Comparison of ENCODE assay signal across 13 cellular contexts in genomic region chr5:56692359-56693219, GRCh38.
DNase-seq lines count a peak whose midpoint lies in the region; ATAC-seq and TF ChIP-seq lines count a peak whose summit lies in the region.
"Had no signal": no experiment of that assay in that cellular context is flagged by ENCODE, and none has a peak within 500 bp of the region (broad histone marks: within the 10 kb centered on the region; RNA-seq: fewer than 3 reads in every experiment).

No MANE protein-coding gene starts in this region.

- H3K9me3 ChIP-seq in CD4-positive, alpha-beta T cell (ENCODE audit: control insufficient read depth, low read length), result no peaks in the 10 kb centered on the region

- intact Hi-C loops in CD4-positive, alpha-beta T cell (cut with DNase I, micrococcal nuclease), result loop anchor here in 1 of 2 experiments (5.0 to 10.0 kb wide), 3 partner anchors 58 to 218 kb away; partner anchors contain the start of gene MAP3K1
- intact Hi-C loops in activated T-helper 2 cell treated with anti-CD3 and anti-CD28 coated beads, Interferon-gamma antibody, Interleukin-2, Interleukin-4, amounts not matched to agents 10 μg/mL and 5 μg/mL and 100 μg/mL, durations not matched to agents 14 hours and 24 hours and 36 hours (cut with micrococcal nuclease), result loop anchor here (1.0 to 5.0 kb wide), 8 partner anchors 18 to 480 kb away; partner anchors contain the start of genes GPBP1 and MAP3K1

- POLR2A ChIA-PET in CD4-positive, alpha-beta T cell (lab: Charles Lee), result interaction anchor here (1.0 to 2.0 kb wide), 5 partner anchors 8 to 212 kb away, joined by 4 to 9 read pairs (median 5); no protein-coding TSS in a partner anchor

- no peak for DNase-seq in CD4-positive, alpha-beta T cell
- DNase-seq in activated T-helper 2 cell treated with anti-CD3 and anti-CD28 coated beads, Interferon-gamma antibody, Interleukin-2, Interleukin-4, amounts not matched to agents 10 μg/mL and 5 μg/mL and 100 μg/mL, durations not matched to agents 14 hours and 24 hours and 36 hours (ENCODE audit: low spot score), result no peak
- DNase-seq in iPS-NIHi11 (ENCODE audit: low spot score) (no peak), globus pallidus (ENCODE audit: low spot score) (no peak), NCI-H2196 treated with DMSO at 0.1 percent for 48 hours (lab: John Stamatoyannopoulos, UW; ENCODE audit: unreplicated experiment) (no peak), UCSD-AML1 (lab: John Stamatoyannopoulos, UW; ENCODE audit: unreplicated experiment) (no peak)
- DNase-seq: mesenchymal stem cell, NCI-H226 had no signal

- peaks cover 6% of the 10 kb centered on the region for H3K36me3 Mint-ChIP-seq in CD4-positive, alpha-beta T cell (ENCODE audit: low read depth)
- peaks cover 17% of the 10 kb centered on the region for H3K36me3 Mint-ChIP-seq in activated T-helper 2 cell treated with anti-CD3 and anti-CD28 coated beads, Interferon-gamma antibody, Interleukin-2, Interleukin-4, amounts not matched to agents 10 μg/mL and 5 μg/mL and 100 μg/mL, durations not matched to agents 14 hours and 24 hours and 36 hours (ENCODE audit: low read depth)

- ATAC-seq in CD4-positive, alpha-beta T cell (ENCODE audit: poor library complexity), result peak; percentile 51
- peak; percentile 63 for ATAC-seq in GM18520 (IDR thresholded peaks at IDR 0.05; ENCODE audit: unreplicated experiment)
- peak; percentile 62 for ATAC-seq in HG03159 (IDR thresholded peaks at IDR 0.05; ENCODE audit: unreplicated experiment)

- H3K27me3 ChIP-seq in CD4-positive, alpha-beta T cell (ENCODE audit: control insufficient read depth, insufficient read depth, low read length), result no peaks in the 10 kb centered on the region

- H3K27me3 Mint-ChIP-seq in CD4-positive, alpha-beta T cell, result no peaks in the 10 kb centered on the region
- no peaks in the 10 kb centered on the region for H3K27me3 Mint-ChIP-seq in activated T-helper 2 cell treated with anti-CD3 and anti-CD28 coated beads, Interferon-gamma antibody, Interleukin-2, Interleukin-4, amounts not matched to agents 10 μg/mL and 5 μg/mL and 100 μg/mL, durations not matched to agents 14 hours and 24 hours and 36 hours (ENCODE audit: low read depth)

- no peaks in the 10 kb centered on the region for H3K9me3 Mint-ChIP-seq in CD4-positive, alpha-beta T cell
- no peaks in the 10 kb centered on the region for H3K9me3 Mint-ChIP-seq in activated T-helper 2 cell treated with anti-CD3 and anti-CD28 coated beads, Interferon-gamma antibody, Interleukin-2, Interleukin-4, amounts not matched to agents 10 μg/mL and 5 μg/mL and 100 μg/mL, durations not matched to agents 14 hours and 24 hours and 36 hours

- TF ChIP-seq CTCF in CD4-positive, alpha-beta T cell (IDR thresholded peaks at IDR 0.05), result no peak

- peak overlapping the region; percentile 71 for H3K4me3 Mint-ChIP-seq in CD4-positive, alpha-beta T cell
- H3K4me3 Mint-ChIP-seq in activated T-helper 2 cell treated with anti-CD3 and anti-CD28 coated beads, Interferon-gamma antibody, Interleukin-2, Interleukin-4, amounts not matched to agents 10 μg/mL and 5 μg/mL and 100 μg/mL, durations not matched to agents 14 hours and 24 hours and 36 hours (ENCODE audit: low read depth), result peak overlapping the region; percentile 28

- peak overlapping the region; percentile 18 for H3K27ac ChIP-seq in CD4-positive, alpha-beta T cell (ENCODE audit: low read depth, low read length)
- H3K27ac ChIP-seq: parathyroid adenoma, RWPE1, VCaP had no signal

- CTCF ChIA-PET in CD4-positive, alpha-beta T cell (lab: Charles Lee), result no interaction called here

- H3K4me1 Mint-ChIP-seq in CD4-positive, alpha-beta T cell (ENCODE audit: low read depth), result peaks cover 97% of the 10 kb centered on the region
- H3K4me1 Mint-ChIP-seq in activated T-helper 2 cell treated with anti-CD3 and anti-CD28 coated beads, Interferon-gamma antibody, Interleukin-2, Interleukin-4, amounts not matched to agents 10 μg/mL and 5 μg/mL and 100 μg/mL, durations not matched to agents 14 hours and 24 hours and 36 hours (ENCODE audit: low read depth), result peaks cover 62% of the 10 kb centered on the region

- H3K27ac Mint-ChIP-seq in CD4-positive, alpha-beta T cell, result peak overlapping the region; percentile 82
- peak overlapping the region; percentile 30 for H3K27ac Mint-ChIP-seq in activated T-helper 2 cell treated with anti-CD3 and anti-CD28 coated beads, Interferon-gamma antibody, Interleukin-2, Interleukin-4, amounts not matched to agents 10 μg/mL and 5 μg/mL and 100 μg/mL, durations not matched to agents 14 hours and 24 hours and 36 hours
